In the genomic region with DNA sequence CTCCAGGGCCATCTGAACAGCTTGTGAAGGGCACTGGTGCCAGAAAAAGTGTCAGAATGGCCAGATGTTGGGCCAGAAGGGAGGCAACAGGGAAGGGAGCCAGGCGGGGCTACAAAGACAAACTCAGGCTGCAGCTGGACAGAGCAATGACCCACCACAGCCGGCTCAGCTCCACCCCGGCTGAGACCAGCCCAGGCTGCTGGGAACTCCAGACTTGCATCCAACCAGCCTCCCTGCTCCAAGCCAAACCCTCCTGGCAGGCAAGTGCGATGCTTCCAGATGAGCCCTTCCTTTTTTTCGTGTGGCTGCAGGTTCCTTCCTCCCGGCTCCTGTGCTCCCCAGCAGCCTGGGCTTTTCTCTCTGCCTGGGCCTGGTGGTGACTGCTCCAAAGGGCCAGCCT, we compare ENCODE assay signal across 21 cellular contexts.
"Had no signal": no experiment of that assay in that cellular context is flagged by ENCODE, and none has a peak within 500 bp of the region (broad histone marks: within the 10 kb centered on the region; RNA-seq: fewer than 3 reads in every experiment).

No MANE protein-coding gene starts in this region.

- H3K27ac Mint-ChIP-seq: activated CD4-positive, alpha-beta T cell treated with anti-CD3 and anti-CD28 coated beads, Interleukin-2, amount 10 ng/mL, durations not matched to agents 7 days and 5 days; activated CD8-positive, alpha-beta T cell treated with anti-CD3 and anti-CD28 coated beads for 36 hours; activated naive CD4-positive, alpha-beta T cell treated with anti-CD3 and anti-CD28 coated beads, Interleukin-2, amount 50 U/mL, for 72 hours; activated T-helper 1 cell treated with anti-CD3 and anti-CD28 coated beads, Interleukin-12 subunit alpha, Interleukin-12 subunit beta, Interleukin-2, Interleukin-4 antibody, amounts not matched to agents 30 ng/mL and 10 ng/mL and 1 ng/mL, durations not matched to agents 14 hours and 24 hours and 36 hours; dendritic cell treated with granulocyte-macrophage colony-stimulating factor and Interleukin-4, amounts not matched to agents 40 ng/mL and 50 ng/mL, for 4 days; immature natural killer cell; nephron progenitor cell; T-cell; T-helper 2 cell treated with Interferon-gamma antibody and Interleukin-4, amounts not matched to agents 5 μg/mL and 100 μg/mL, for 36 hours had no signal

- H2AFZ ChIP-seq: hepatocyte had no signal

- ATAC-seq: activated CD8-positive, alpha-beta T cell treated with anti-CD3 and anti-CD28 coated beads for 36 hours; activated naive CD4-positive, alpha-beta T cell treated with anti-CD3 and anti-CD28 coated beads, Interleukin-2, amount 50 U/mL, for 72 hours; left lobe of liver; stimulated activated naive CD8-positive, alpha-beta T cell treated with anti-CD3 and anti-CD28 coated beads, Interleukin-15, Interleukin-2, amounts not matched to agents 100 U/mL and 50 U/mL, for 24 hours; T-cell had no signal

- H3K27ac ChIP-seq: breast epithelium, hepatocyte, tibial nerve, WERI-Rb-1 had no signal

- H3K27me3 Mint-ChIP-seq: activated CD4-positive, alpha-beta T cell treated with anti-CD3 and anti-CD28 coated beads, Interleukin-2, amount 10 ng/mL, durations not matched to agents 7 days and 5 days; activated CD8-positive, alpha-beta T cell treated with anti-CD3 and anti-CD28 coated beads for 36 hours; dendritic cell treated with granulocyte-macrophage colony-stimulating factor and Interleukin-4, amounts not matched to agents 40 ng/mL and 50 ng/mL, for 4 days; T-cell had no signal

- H3K36me3 ChIP-seq: breast epithelium, tibial nerve, WERI-Rb-1 had no signal

- H3K4me1 Mint-ChIP-seq: activated CD4-positive, alpha-beta T cell treated with anti-CD3 and anti-CD28 coated beads, Interleukin-2, amount 10 ng/mL, durations not matched to agents 7 days and 5 days; immature natural killer cell; nephron progenitor cell; T-cell had no signal

- H3K4me3 ChIP-seq: breast epithelium, hepatocyte, tibial nerve had no signal

- H3K4me3 Mint-ChIP-seq: activated CD4-positive, alpha-beta T cell treated with anti-CD3 and anti-CD28 coated beads, Interleukin-2, amount 10 ng/mL, durations not matched to agents 7 days and 5 days; activated CD8-positive, alpha-beta T cell treated with anti-CD3 and anti-CD28 coated beads for 36 hours; activated T-helper 1 cell treated with anti-CD3 and anti-CD28 coated beads, Interleukin-12 subunit alpha, Interleukin-12 subunit beta, Interleukin-2, Interleukin-4 antibody, amounts not matched to agents 30 ng/mL and 10 ng/mL and 1 ng/mL, durations not matched to agents 14 hours and 24 hours and 36 hours; dendritic cell treated with granulocyte-macrophage colony-stimulating factor and Interleukin-4, amounts not matched to agents 40 ng/mL and 50 ng/mL, for 4 days; immature natural killer cell; nephron progenitor cell; T-cell; T-helper 2 cell treated with Interferon-gamma antibody and Interleukin-4, amounts not matched to agents 5 μg/mL and 100 μg/mL, for 36 hours had no signal

- H3K4me1 ChIP-seq: breast epithelium, tibial nerve had no signal

- H3K79me2 ChIP-seq: hepatocyte had no signal

- H3K27me3 ChIP-seq: breast epithelium, hepatocyte, tibial nerve had no signal

- H3K36me3 Mint-ChIP-seq: T-cell had no signal

- H3K4me2 ChIP-seq: hepatocyte had no signal

- DNase-seq: activated CD4-positive, alpha-beta T cell treated with anti-CD3 and anti-CD28 coated beads, Interleukin-2, amount 10 ng/mL, durations not matched to agents 7 days and 5 days; activated CD4-positive, CD25-positive, alpha-beta regulatory T cell treated with anti-CD3 and anti-CD28 coated beads, Interleukin-2, amount 50 U/mL, for 72 hours; activated CD8-positive, alpha-beta T cell treated with anti-CD3 and anti-CD28 coated beads for 36 hours; activated gamma-delta T cell treated with Interleukin-2 at 50 U/mL for 16 hours; cerebellar nuclear complex; effector CD4-positive, alpha-beta T cell; immature natural killer cell; nephron progenitor cell; nucleus accumbens; stimulated activated CD4-positive, alpha-beta T cell treated with anti-CD3 and anti-CD28 coated beads, Interleukin-4, amount 100 ng/mL, for 24 hours; stimulated activated naive CD8-positive, alpha-beta T cell treated with anti-CD3 and anti-CD28 coated beads, Interleukin-15, Interleukin-2, amounts not matched to agents 100 U/mL and 50 U/mL, for 24 hours; T-cell; WERI-Rb-1 had no signal
